3 cellular contexts compared by ENCODE assay signal in genomic region chr3:101897013-101897412, GRCh38.
A peak's percentile ranks its signal among the peaks of the same experiment; 100 is the strongest.
TF ChIP-seq lines count a peak whose summit lies in the region.

No MANE protein-coding gene starts in this region.

TF ChIP-seq in SK-N-SH treated with all-trans-retinoic acid at 6 μM for 48 hours, 23 proteins besides CTCF, POLR2A, EP300 and RAD21:
- peak; percentile 95 for TF ChIP-seq ZNF8 (CRISPR knock-in tag; IDR thresholded peaks at IDR 0.05)
- no peak for TF ChIP-seq GLIS3 (CRISPR knock-in tag; IDR thresholded peaks at IDR 0.05)
- TF ChIP-seq ISL1 (CRISPR knock-in tag; IDR thresholded peaks at IDR 0.05), result no peak

TF ChIP-seq in SK-N-SH, 30 proteins besides CTCF, POLR2A, EP300 and RAD21:
- TF ChIP-seq EZH2phosphoT487 (IDR thresholded peaks at IDR 0.05; ENCODE audit: borderline replicate concordance, low read depth), result no peak
- TF ChIP-seq TCF12 (IDR thresholded peaks at IDR 0.05), result no peak
- no peak for TF ChIP-seq RFX5 (IDR thresholded peaks at IDR 0.05; ENCODE audit: low read length)
- TF ChIP-seq MAX (IDR thresholded peaks at IDR 0.05; ENCODE audit: low read depth), result no peak
- TF ChIP-seq TAF1 (IDR thresholded peaks at IDR 0.05; ENCODE audit: borderline replicate concordance, low read depth, low read length), result no peak
- no peak for TF ChIP-seq GABPA (IDR thresholded peaks at IDR 0.05; ENCODE audit: low read depth)

TF ChIP-seq in H1, 55 proteins besides CTCF, POLR2A, EP300 and RAD21:
- no peak for TF ChIP-seq EGR1 (IDR thresholded peaks at IDR 0.05; ENCODE audit: borderline replicate concordance, low read depth, low read length)
- no peak for TF ChIP-seq USF2 (IDR thresholded peaks at IDR 0.05; ENCODE audit: low read length)
- TF ChIP-seq CEBPB (IDR thresholded peaks at IDR 0.05; ENCODE audit: low read depth, low read length), result no peak
- no peak for TF ChIP-seq RFX5 (IDR thresholded peaks at IDR 0.05; ENCODE audit: borderline replicate concordance, low read depth, low read length)
- TF ChIP-seq SAP30 (IDR thresholded peaks at IDR 0.05; ENCODE audit: insufficient read depth, insufficient replicate concordance, low read length), result no peak
- no peak for TF ChIP-seq RBBP5 (IDR thresholded peaks at IDR 0.05; ENCODE audit: borderline replicate concordance, low read depth, low read length)
- no peak for TF ChIP-seq CBX8 (IDR thresholded peaks at IDR 0.05; ENCODE audit: borderline replicate concordance, low read depth, low read length)
- TF ChIP-seq SIX5 (IDR thresholded peaks at IDR 0.05; ENCODE audit: low read depth, low read length), result no peak
- no peak for TF ChIP-seq SP2 (IDR thresholded peaks at IDR 0.05; ENCODE audit: low read length)
- no peak for TF ChIP-seq FOSL1 (IDR thresholded peaks at IDR 0.05; ENCODE audit: insufficient read depth, low read depth, low read length)
- TF ChIP-seq ZNF274 (IDR thresholded peaks at IDR 0.05; ENCODE audit: borderline replicate concordance, extremely low read depth, low read length), result no peak
- TF ChIP-seq GTF2F1 (IDR thresholded peaks at IDR 0.05; ENCODE audit: borderline replicate concordance, low read depth, low read length), result no peak
- TF ChIP-seq SIRT6 (IDR thresholded peaks at IDR 0.05; ENCODE audit: low read length), result no peak
- no peak for TF ChIP-seq BACH1 (IDR thresholded peaks at IDR 0.05; ENCODE audit: low read length)
